ENCODE assay signal across 7 cellular contexts in genomic region chr18:35005963-35006577, GRCh38. TPM values are rescaled to one million over a fixed set of nuclear protein-coding genes. Genes with fewer than 3 reads are reported as not detected.
DNase-seq lines count a peak whose midpoint lies in the region; ATAC-seq, FAIRE-seq and TF ChIP-seq lines count a peak whose summit lies in the region.

No MANE protein-coding gene starts in this region.

- H3K9me3 ChIP-seq in OCI-LY3 (ENCODE audit: insufficient read depth, low read length): no peaks in the 10 kb centered on the region
- H3K9me3 ChIP-seq in colonic mucosa: no peaks in the 10 kb centered on the region
- no peaks in the 10 kb centered on the region for H3K9me3 ChIP-seq in right lobe of liver

- no peak for FAIRE-seq in urothelium cell line (lab: Jason Lieb, UNC)

- no peaks in the 10 kb centered on the region for H3K79me2 ChIP-seq in OCI-LY3 (ENCODE audit: low read length)

- H3K27ac ChIP-seq in OCI-LY3 (ENCODE audit: low read length) (no peak overlapping the region), colonic mucosa (no peak overlapping the region), right lobe of liver (no peak overlapping the region)

- TF ChIP-seq CTCF in GM06990 (IDR thresholded peaks at IDR 0.05; ENCODE audit: insufficient read depth, low read length, poor library complexity, severe bottlenecking) (peak; percentile 39), OCI-LY3 (IDR thresholded peaks at IDR 0.05; ENCODE audit: low read depth, low read length) (peak; percentile 71), colonic mucosa (IDR thresholded peaks at IDR 0.05) (peak; percentile 53), right lobe of liver (IDR thresholded peaks at IDR 0.05) (peak; percentile 57 to 74 (median 64))

- no peaks in the 10 kb centered on the region for H4K20me1 ChIP-seq in OCI-LY3 (ENCODE audit: insufficient read depth, low read length)

- 0 out of 2 replicates have a peak overlapping the region, but pooled peaks have one; percentile 63 for H2AFZ ChIP-seq in OCI-LY3 (ENCODE audit: low read depth, low read length)

- peaks cover 29% of the 10 kb centered on the region for H3K4me1 ChIP-seq in OCI-LY3 (ENCODE audit: low read length)
- no peaks in the 10 kb centered on the region for H3K4me1 ChIP-seq in colonic mucosa
- peaks cover 0 to 4% (median 2%) of the 10 kb centered on the region in 4 donors for H3K4me1 ChIP-seq in right lobe of liver

- in situ Hi-C loops in KBM-7 (cut with MboI; ENCODE audit: low pct_unique_long_range_greater_than_20kb, low sequenced_read_pairs): loop anchor here (25.0 kb wide), 2 partner anchors 131 to 381 kb away; partner anchors contain the start of gene ZNF396

- H3K27me3 ChIP-seq in GM06990 (replicated peaks; ENCODE audit: control insufficient read depth, insufficient read depth, low read length) (no peaks in the 10 kb centered on the region; the same call in 1 of the 2 replicates), OCI-LY3 (ENCODE audit: low read depth, low read length) (no peaks in the 10 kb centered on the region), colonic mucosa (no peaks in the 10 kb centered on the region), right lobe of liver (no peaks in the 10 kb centered on the region)

- H3K36me3 ChIP-seq in GM06990 (ENCODE audit: control insufficient read depth, insufficient read depth, low read length): no peaks in the 10 kb centered on the region
- no peaks in the 10 kb centered on the region for H3K36me3 ChIP-seq in OCI-LY3 (replicated peaks; ENCODE audit: low read depth, low read length)
- no peaks in the 10 kb centered on the region for H3K36me3 ChIP-seq in colonic mucosa
- H3K36me3 ChIP-seq in right lobe of liver: no peaks in the 10 kb centered on the region

- peak overlapping the region; percentile 33 for H3K4me2 ChIP-seq in OCI-LY3 (ENCODE audit: low read length)

- no peak for TF ChIP-seq POLR2A in right lobe of liver (IDR thresholded peaks at IDR 0.05)

- H3K4me3 ChIP-seq in GM06990 (replicated peaks; ENCODE audit: low read depth, low read length): no peak overlapping the region
- peak overlapping the region; percentile 25; the same call in 1 of the 2 replicates for H3K4me3 ChIP-seq in OCI-LY3 (ENCODE audit: low read length)
- H3K4me3 ChIP-seq in colonic mucosa: no peak overlapping the region
- no peak overlapping the region for H3K4me3 ChIP-seq in right lobe of liver

- peak; percentile 71 for ATAC-seq in GM21786 (IDR thresholded peaks at IDR 0.05; ENCODE audit: unreplicated experiment)
- peak; percentile 87 to 93 (median 90) for ATAC-seq in right lobe of liver

- WGBS in right lobe of liver (ENCODE audit: insufficient coverage, low coverage, low lambda C conversion rate, missing lambda C conversion rate): 59% methylated on average over 7 of the region's 7 CpGs

- DNase-seq in GM06990 (ENCODE audit: extremely low read depth, insufficient read length) (no peak), KBM-7 (peak; percentile 81), colonic mucosa (no peak), right lobe of liver (no peak), urothelium cell line (ENCODE audit: low spot score) (peak; percentile 29)

- intact Hi-C loops in colonic mucosa (cut with DNase I): loop anchor here (2.0 kb wide), 1 partner anchor 139 kb away; no protein-coding TSS in a partner anchor
- intact Hi-C loops in right lobe of liver (cut with DNase I): loop anchor here (10.0 kb wide), 2 partner anchors 129 to 139 kb away; no protein-coding TSS in a partner anchor

- H3K9ac ChIP-seq in OCI-LY3 (ENCODE audit: low read length): 0 out of 2 replicates have a peak overlapping the region, but pooled peaks have one; percentile 9
- H3K9ac ChIP-seq in colonic mucosa (ENCODE audit: low read depth in 2 of 2, low read length in 2 of 2): no peak overlapping the region

RNA-seq across cellular contexts. Expression of gene MAPRE2, which starts 35.1 kb away (rescaled TPM):
- total RNA-seq in colonic mucosa: 10 to 100 TPM; 25.5 to 32.2 TPM
- 10 to 100 TPM; 17.0 to 25.9 (median 21.5) TPM for total RNA-seq in right lobe of liver

Comparison
In these comparisons a context has a peak if more than half of its experiments do, and no peak if none do; other contexts are left out.
1. DNase-seq: peak in KBM-7 (single experiment) and urothelium cell line (single experiment); none in GM06990 (single experiment), colonic mucosa (single experiment) and right lobe of liver (0 of 3).
2. Peak in every context shown above with its lines, with median percentiles within 50 percentile points of each other: CTCF ChIP-seq.